In the genomic region with DNA sequence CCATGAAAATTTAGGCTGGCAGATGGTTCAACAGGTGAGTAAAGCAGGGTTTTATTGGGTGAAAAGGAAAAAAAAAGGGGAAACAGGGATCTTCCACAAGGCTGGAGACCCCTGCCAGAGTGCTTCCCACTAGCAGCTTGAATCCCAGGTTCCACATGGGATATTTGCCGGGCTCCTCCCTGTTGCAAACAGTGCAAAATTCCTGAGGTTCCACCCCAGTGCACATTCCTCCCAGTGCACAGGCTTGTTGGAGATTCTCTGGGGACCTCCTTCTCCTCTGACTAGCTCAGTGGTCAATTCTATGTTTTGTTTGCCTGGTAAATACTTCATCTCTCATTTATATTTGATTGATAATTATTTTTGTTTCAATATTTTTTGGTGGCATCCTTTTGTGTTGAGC, we compare ENCODE assay signal across 19 cellular contexts.
"Had no signal": no experiment of that assay in that cellular context is flagged by ENCODE, and none has a peak within 500 bp of the region (broad histone marks: within the 10 kb centered on the region; RNA-seq: fewer than 3 reads in every experiment).

No MANE protein-coding gene starts in this region.

- H3K27ac ChIP-seq: brain microvascular endothelial cell, cardiac muscle cell had no signal

- H3K27me3 ChIP-seq: brain microvascular endothelial cell, cardiac muscle cell had no signal

- ATAC-seq: activated T-cell treated with anti-CD3 and anti-CD28 coated beads, Interleukin-2, amount 50 U/mL, for 4 hours; WTC11 had no signal

- H3K36me3 Mint-ChIP-seq: activated naive CD8-positive, alpha-beta T cell; WTC11 had no signal

- DNase-seq: activated CD4-positive, alpha-beta T cell treated with anti-CD3 and anti-CD28 coated beads for 48 hours; activated CD4-positive, alpha-beta T cell treated with anti-CD3 and anti-CD28 coated beads, Interleukin-2, amount 50 U/mL, for 48 hours; activated CD4-positive, CD25-positive, alpha-beta regulatory T cell treated with anti-CD3 and anti-CD28 coated beads, Interleukin-2, amount 50 U/mL, for 72 hours; activated gamma-delta T cell; activated naive CD4-positive, alpha-beta T cell treated with anti-CD3 and anti-CD28 coated beads for 36 hours; activated T-cell treated with anti-CD3 and anti-CD28 coated beads, Interleukin-2, amount 50 U/mL, for 4 hours; brain microvascular endothelial cell; KG1; NCI-H1092; NCI-H1436; NCI-H187; NCI-H2081; NCI-H510A treated with DMSO at 0.1 percent for 48 hours; NCI-H69; SHP77 treated with DMSO at 0.1 percent for 48 hours had no signal

- H3K36me3 ChIP-seq: brain microvascular endothelial cell, cardiac muscle cell had no signal

- H3K27me3 Mint-ChIP-seq: activated naive CD8-positive, alpha-beta T cell had no signal

- H3K4me3 Mint-ChIP-seq: activated naive CD4-positive, alpha-beta T cell treated with anti-CD3 and anti-CD28 coated beads for 36 hours; activated naive CD8-positive, alpha-beta T cell; activated T-cell treated with anti-CD3 and anti-CD28 coated beads, Interleukin-2, amount 50 U/mL, for 4 hours; T-helper 1 cell treated with Interleukin-12 subunit alpha and Interleukin-12 subunit beta and Interleukin-4 antibody, amounts not matched to agents 30 μg/mL and 1 μg/mL, for 36 hours; WTC11 had no signal

- H3K9me3 Mint-ChIP-seq: activated naive CD4-positive, alpha-beta T cell treated with anti-CD3 and anti-CD28 coated beads for 36 hours; activated T-cell treated with anti-CD3 and anti-CD28 coated beads, Interleukin-2, amount 50 U/mL, for 4 hours; T-helper 1 cell treated with Interleukin-12 subunit alpha and Interleukin-12 subunit beta and Interleukin-4 antibody, amounts not matched to agents 30 μg/mL and 1 μg/mL, for 36 hours had no signal

- H3K27ac Mint-ChIP-seq: activated naive CD4-positive, alpha-beta T cell treated with anti-CD3 and anti-CD28 coated beads for 36 hours; activated naive CD8-positive, alpha-beta T cell; T-helper 1 cell treated with Interleukin-12 subunit alpha and Interleukin-12 subunit beta and Interleukin-4 antibody, amounts not matched to agents 30 μg/mL and 1 μg/mL, for 36 hours; WTC11 had no signal

- H3K4me3 ChIP-seq: cardiac muscle cell had no signal
